In genomic region chr10:117492504-117492903, GRCh38 we compare ENCODE assay signal across 32 cellular contexts. TPM values are rescaled to one million over a fixed set of nuclear protein-coding genes. Genes with fewer than 3 reads are reported as not detected.
"Had no signal": no experiment of that assay in that cellular context is flagged by ENCODE, and none has a peak within 500 bp of the region (broad histone marks: within the 10 kb centered on the region; RNA-seq: fewer than 3 reads in every experiment).

No MANE protein-coding gene starts in this region.

- H3K27ac Mint-ChIP-seq: activated naive CD4-positive, alpha-beta T cell treated with anti-CD3 and anti-CD28 coated beads, Interleukin-2, amount 10 ng/mL, durations not matched to agents 7 days and 5 days; activated T-helper 1 cell treated with anti-CD3 and anti-CD28 coated beads, Interleukin-12 subunit alpha, Interleukin-12 subunit beta, Interleukin-2, Interleukin-4 antibody, amounts not matched to agents 30 ng/mL and 10 ng/mL and 1 ng/mL, durations not matched to agents 14 hours and 24 hours and 36 hours; dendritic cell treated with granulocyte-macrophage colony-stimulating factor and Interleukin-4, amounts not matched to agents 40 ng/mL and 50 ng/mL, for 4 days; natural killer cell treated with Interleukin-12 subunit alpha and Interleukin-12 subunit beta and Interleukin-15 and Interleukin-18, amount 100 ng/mL, for 72 hours; T-helper 1 cell treated with Interleukin-12 subunit alpha and Interleukin-12 subunit beta and Interleukin-4 antibody, amounts not matched to agents 30 μg/mL and 1 μg/mL, for 36 hours had no signal

- FAIRE-seq: TTC549 had no signal

- H3K4me3 Mint-ChIP-seq: activated naive CD4-positive, alpha-beta T cell treated with anti-CD3 and anti-CD28 coated beads, Interleukin-2, amount 10 ng/mL, durations not matched to agents 7 days and 5 days; activated T-helper 1 cell treated with anti-CD3 and anti-CD28 coated beads, Interleukin-12 subunit alpha, Interleukin-12 subunit beta, Interleukin-2, Interleukin-4 antibody, amounts not matched to agents 30 ng/mL and 10 ng/mL and 1 ng/mL, durations not matched to agents 14 hours and 24 hours and 36 hours; central memory CD8-positive, alpha-beta T cell; dendritic cell treated with granulocyte-macrophage colony-stimulating factor and Interleukin-4, amounts not matched to agents 40 ng/mL and 50 ng/mL, for 4 days; natural killer cell treated with Interleukin-12 subunit alpha and Interleukin-12 subunit beta and Interleukin-15 and Interleukin-18, amount 100 ng/mL, for 72 hours; T-helper 1 cell treated with Interleukin-12 subunit alpha and Interleukin-12 subunit beta and Interleukin-4 antibody, amounts not matched to agents 30 μg/mL and 1 μg/mL, for 36 hours had no signal

- H3K36me3 Mint-ChIP-seq: activated naive CD4-positive, alpha-beta T cell treated with anti-CD3 and anti-CD28 coated beads, Interleukin-2, amount 10 ng/mL, durations not matched to agents 7 days and 5 days; natural killer cell treated with Interleukin-12 subunit alpha and Interleukin-12 subunit beta and Interleukin-15 and Interleukin-18, amount 100 ng/mL, for 72 hours had no signal

- H2AFZ ChIP-seq: hepatocyte had no signal

- ATAC-seq: activated CD4-positive, CD25-positive, alpha-beta regulatory T cell treated with anti-CD3 and anti-CD28 coated beads, Interleukin-2, amount 50 U/mL, for 24 hours; gastroesophageal sphincter; left ventricle myocardium superior; mucosa of descending colon; stimulated activated naive CD8-positive, alpha-beta T cell treated with anti-CD3 and anti-CD28 coated beads, Interleukin-15, Interleukin-2, amounts not matched to agents 100 U/mL and 50 U/mL, for 24 hours had no signal

- H3K9me3 ChIP-seq: breast epithelium, gastroesophageal sphincter, mucosa of descending colon, right atrium auricular region, uterus had no signal

- H3K27ac ChIP-seq: breast epithelium, gastroesophageal sphincter, hepatocyte, right atrium auricular region, thoracic aorta, WERI-Rb-1 had no signal

- DNase-seq: activated CD4-positive, alpha-beta T cell treated with anti-CD3 and anti-CD28 coated beads for 48 hours; activated CD4-positive, alpha-beta T cell treated with anti-CD3 and anti-CD28 coated beads, Interleukin-2, amount 50 U/mL, for 48 hours; activated CD8-positive, alpha-beta memory T cell treated with anti-CD3 and anti-CD28 coated beads for 24 hours; activated gamma-delta T cell; activated naive CD4-positive, alpha-beta T cell treated with anti-CD3 and anti-CD28 coated beads, Interleukin-2, amount 10 ng/mL, durations not matched to agents 7 days and 5 days; activated T-cell treated with anti-CD3 and anti-CD28 coated beads, Interleukin-2, amount 50 U/mL, for 1 hour; amniotic stem cell; islet precursor cell; left ventricle myocardium superior; mucosa of descending colon; stimulated activated CD4-positive, alpha-beta T cell treated with anti-CD3 and anti-CD28 coated beads, Interleukin-2, amount 100 ng/mL, for 48 hours; stimulated activated naive CD8-positive, alpha-beta T cell treated with anti-CD3 and anti-CD28 coated beads, Interleukin-15, Interleukin-2, amounts not matched to agents 100 U/mL and 50 U/mL, for 24 hours; T-helper 9 cell; trophoblast cell; uterus; WERI-Rb-1 had no signal

- H3K4me2 ChIP-seq: hepatocyte had no signal

- H3K4me3 ChIP-seq: breast epithelium, gastroesophageal sphincter, hepatocyte, mucosa of descending colon, right atrium auricular region, thoracic aorta, uterus had no signal

- H3K9me3 Mint-ChIP-seq: activated naive CD4-positive, alpha-beta T cell treated with anti-CD3 and anti-CD28 coated beads, Interleukin-2, amount 10 ng/mL, durations not matched to agents 7 days and 5 days; activated T-helper 1 cell treated with anti-CD3 and anti-CD28 coated beads, Interleukin-12 subunit alpha, Interleukin-12 subunit beta, Interleukin-2, Interleukin-4 antibody, amounts not matched to agents 30 ng/mL and 10 ng/mL and 1 ng/mL, durations not matched to agents 14 hours and 24 hours and 36 hours; central memory CD8-positive, alpha-beta T cell; dendritic cell treated with granulocyte-macrophage colony-stimulating factor and Interleukin-4, amounts not matched to agents 40 ng/mL and 50 ng/mL, for 4 days; natural killer cell treated with Interleukin-12 subunit alpha and Interleukin-12 subunit beta and Interleukin-15 and Interleukin-18, amount 100 ng/mL, for 72 hours; T-helper 1 cell treated with Interleukin-12 subunit alpha and Interleukin-12 subunit beta and Interleukin-4 antibody, amounts not matched to agents 30 μg/mL and 1 μg/mL, for 36 hours had no signal

- H3K79me2 ChIP-seq: hepatocyte had no signal

- H3K27me3 ChIP-seq: right atrium auricular region, uterus had no signal

- H3K4me1 Mint-ChIP-seq: activated naive CD4-positive, alpha-beta T cell treated with anti-CD3 and anti-CD28 coated beads, Interleukin-2, amount 10 ng/mL, durations not matched to agents 7 days and 5 days; central memory CD8-positive, alpha-beta T cell had no signal

- H3K36me3 ChIP-seq: breast epithelium, gastroesophageal sphincter, right atrium auricular region, thoracic aorta, uterus, WERI-Rb-1 had no signal

- H3K4me1 ChIP-seq: breast epithelium, right atrium auricular region, uterus had no signal

RNA-seq across cellular contexts. Expression of gene EMX2, which starts 50.0 kb away (rescaled TPM):
- total RNA-seq: activated T-helper 1 cell treated with anti-CD3 and anti-CD28 coated beads, Interleukin-12 subunit alpha, Interleukin-12 subunit beta, Interleukin-2, Interleukin-4 antibody, amounts not matched to agents 30 ng/mL and 10 ng/mL and 1 ng/mL, durations not matched to agents 14 hours and 24 hours and 36 hours; fibroblast of lung; hepatocyte; lung microvascular endothelial cell; mucosa of descending colon; myocyte; natural killer cell treated with Interleukin-12 subunit alpha and Interleukin-12 subunit beta and Interleukin-15 and Interleukin-18, amount 100 ng/mL, for 72 hours; pulmonary artery endothelial cell; thoracic aorta had no signal
- polyA plus RNA-seq: fibroblast of lung, hepatocyte had no signal
